In the genomic region with DNA sequence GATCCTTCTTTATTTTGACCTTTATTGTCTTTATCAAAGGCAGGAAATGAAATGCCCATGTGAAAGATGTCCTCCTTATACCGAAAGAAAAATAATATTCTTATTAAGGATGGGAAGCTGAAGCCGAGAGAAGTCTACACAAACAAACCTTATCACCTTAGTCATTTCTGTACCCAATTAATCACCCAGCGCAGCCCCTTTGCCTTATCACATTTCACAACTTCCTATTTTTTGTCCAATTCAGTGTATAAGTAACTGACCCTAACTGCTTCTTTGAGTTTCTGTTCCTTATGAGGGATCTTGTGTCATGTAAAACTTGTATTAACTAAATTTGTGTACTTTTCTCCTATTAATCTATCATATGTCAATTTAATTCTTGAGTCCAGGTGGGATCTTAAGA, we compare ENCODE assay signal across 20 cellular contexts. TPM values are rescaled to one million over a fixed set of nuclear protein-coding genes. Genes with fewer than 3 reads are reported as not detected.
DNase-seq lines count a peak whose midpoint lies in the region; ATAC-seq lines count a peak whose summit lies in the region.
"Had no signal": no experiment of that assay in that cellular context is flagged by ENCODE, and none has a peak within 500 bp of the region (broad histone marks: within the 10 kb centered on the region; RNA-seq: fewer than 3 reads in every experiment).

No MANE protein-coding gene starts in this region.

- H3K9me3 ChIP-seq in right cardiac atrium (ENCODE audit: control insufficient read depth, low read length) = no peaks in the 10 kb centered on the region
- H3K9me3 ChIP-seq: heart left ventricle had no signal

- H3K9me3 Mint-ChIP-seq in naive B cell = peaks cover 0 to 2% (median 0%) of the 10 kb centered on the region in 7 donors
- H3K9me3 Mint-ChIP-seq: activated CD8-positive, alpha-beta T cell treated with anti-CD3 and anti-CD28 coated beads for 36 hours; activated T-helper 1 cell treated with anti-CD3 and anti-CD28 coated beads, Interleukin-12 subunit alpha, Interleukin-12 subunit beta, Interleukin-2, Interleukin-4 antibody, amounts not matched to agents 30 ng/mL and 10 ng/mL and 1 ng/mL, durations not matched to agents 14 hours and 24 hours and 36 hours had no signal

- H3K27me3 ChIP-seq in right cardiac atrium (ENCODE audit: control insufficient read depth, insufficient read depth) = no peaks in the 10 kb centered on the region
- H3K27me3 ChIP-seq: cardiac muscle cell, neural progenitor cell had no signal

- no peak overlapping the region for H3K4me3 Mint-ChIP-seq in naive B cell
- H3K4me3 Mint-ChIP-seq: activated CD8-positive, alpha-beta T cell treated with anti-CD3 and anti-CD28 coated beads for 36 hours; activated T-helper 1 cell treated with anti-CD3 and anti-CD28 coated beads, Interleukin-12 subunit alpha, Interleukin-12 subunit beta, Interleukin-2, Interleukin-4 antibody, amounts not matched to agents 30 ng/mL and 10 ng/mL and 1 ng/mL, durations not matched to agents 14 hours and 24 hours and 36 hours; neural progenitor cell had no signal

- H3K27ac Mint-ChIP-seq in naive B cell = peak overlapping the region in 1 of 6 donors; percentile 51
- H3K27ac Mint-ChIP-seq: activated CD8-positive, alpha-beta T cell treated with anti-CD3 and anti-CD28 coated beads for 36 hours; activated T-helper 1 cell treated with anti-CD3 and anti-CD28 coated beads, Interleukin-12 subunit alpha, Interleukin-12 subunit beta, Interleukin-2, Interleukin-4 antibody, amounts not matched to agents 30 ng/mL and 10 ng/mL and 1 ng/mL, durations not matched to agents 14 hours and 24 hours and 36 hours; neural progenitor cell had no signal

- peaks cover 20 to 33% (median 29%) of the 10 kb centered on the region in 3 donors for H3K27me3 Mint-ChIP-seq in naive B cell

- intact Hi-C loops in right cardiac atrium (cut with DNase I) = no loop called here

- peak; percentile 51 for ATAC-seq in HG03175 (IDR thresholded peaks at IDR 0.05; ENCODE audit: unreplicated experiment)
- peak; percentile 91 to 93 for ATAC-seq in naive B cell (ENCODE audit: low read depth in 2 of 2)
- ATAC-seq in GM19035 (IDR thresholded peaks at IDR 0.05; ENCODE audit: unreplicated experiment) = no peak
- ATAC-seq in right cardiac atrium = no peak
- ATAC-seq in GM19395 (IDR thresholded peaks at IDR 0.05; ENCODE audit: unreplicated experiment) = no peak
- ATAC-seq: activated CD8-positive, alpha-beta T cell treated with anti-CD3 and anti-CD28 coated beads for 36 hours; heart left ventricle; PC-3 had no signal

- H3K4me1 ChIP-seq in right cardiac atrium (ENCODE audit: control insufficient read depth, insufficient read depth, low read length) = no peaks in the 10 kb centered on the region

- no peak overlapping the region for H3K4me3 ChIP-seq in right cardiac atrium (ENCODE audit: low read length)
- H3K4me3 ChIP-seq: cardiac muscle cell, heart left ventricle, neural progenitor cell, SK-N-MC had no signal

- DNase-seq in SIG-M5 (lab: John Stamatoyannopoulos, UW) = peak; percentile 84
- peak; percentile 26 for DNase-seq in naive B cell
- DNase-seq in right cardiac atrium = no peak
- DNase-seq: activated CD8-positive, alpha-beta T cell treated with anti-CD3 and anti-CD28 coated beads for 36 hours; DMS 273 treated with DMSO at 0.1 percent for 48 hours; heart left ventricle; islet precursor cell; mesendoderm; NCI-H1930; NCI-H510A; PC-3; retina had no signal

- no peak overlapping the region for H3K27ac ChIP-seq in right cardiac atrium (ENCODE audit: low read length)
- H3K27ac ChIP-seq: cardiac muscle cell, heart left ventricle, neural progenitor cell, SK-N-MC had no signal

- WGBS in right cardiac atrium = 35% methylated on average over 3 of the region's 3 CpGs

- H3K36me3 Mint-ChIP-seq in naive B cell = no peaks in the 10 kb centered on the region
- H3K36me3 Mint-ChIP-seq: neural progenitor cell had no signal

- peaks cover 16 to 24% (median 22%) of the 10 kb centered on the region in 3 donors for H3K4me1 Mint-ChIP-seq in naive B cell

RNA-seq across cellular contexts. Expression of a gene that starts 16.4 kb away (rescaled TPM):
- polyA plus RNA-seq in naive B cell (ENCODE audit: low read depth in 6 of 6) (not detected), right cardiac atrium (0.20 TPM)
- total RNA-seq in right cardiac atrium = under 1 TPM in 3 of 4 donors, not detected in 1; 0.56 to 0.69 (median 0.61) TPM
- total RNA-seq: activated CD8-positive, alpha-beta T cell treated with anti-CD3 and anti-CD28 coated beads for 36 hours; activated T-helper 1 cell treated with anti-CD3 and anti-CD28 coated beads, Interleukin-12 subunit alpha, Interleukin-12 subunit beta, Interleukin-2, Interleukin-4 antibody, amounts not matched to agents 30 ng/mL and 10 ng/mL and 1 ng/mL, durations not matched to agents 14 hours and 24 hours and 36 hours; cardiac muscle cell; LHCN-M2; PC-3 had no signal
- polyA plus RNA-seq: cardiac muscle cell had no signal

RNA-seq across cellular contexts. Expression of a gene that starts 29.9 kb away (rescaled TPM):
- not detected for polyA plus RNA-seq in naive B cell (ENCODE audit: low read depth in 6 of 6)
- total RNA-seq in right cardiac atrium = 10 to 100 TPM in 1 of 4 donors, 1 to 10 TPM in 2, under 1 TPM in 1; 0.74 to 12.3 (median 1.5) TPM
- polyA plus RNA-seq in right cardiac atrium = 0.20 TPM
- total RNA-seq: activated CD8-positive, alpha-beta T cell treated with anti-CD3 and anti-CD28 coated beads for 36 hours; activated T-helper 1 cell treated with anti-CD3 and anti-CD28 coated beads, Interleukin-12 subunit alpha, Interleukin-12 subunit beta, Interleukin-2, Interleukin-4 antibody, amounts not matched to agents 30 ng/mL and 10 ng/mL and 1 ng/mL, durations not matched to agents 14 hours and 24 hours and 36 hours; cardiac muscle cell; LHCN-M2; PC-3 had no signal
- polyA plus RNA-seq: cardiac muscle cell had no signal

RNA-seq across cellular contexts. Expression of a gene that starts 32.8 kb away (rescaled TPM):
- not detected for polyA plus RNA-seq in naive B cell (ENCODE audit: low read depth in 6 of 6)
- not detected for total RNA-seq in right cardiac atrium
- not detected for polyA plus RNA-seq in right cardiac atrium
- total RNA-seq: activated CD8-positive, alpha-beta T cell treated with anti-CD3 and anti-CD28 coated beads for 36 hours; activated T-helper 1 cell treated with anti-CD3 and anti-CD28 coated beads, Interleukin-12 subunit alpha, Interleukin-12 subunit beta, Interleukin-2, Interleukin-4 antibody, amounts not matched to agents 30 ng/mL and 10 ng/mL and 1 ng/mL, durations not matched to agents 14 hours and 24 hours and 36 hours; cardiac muscle cell; heart left ventricle; LHCN-M2; PC-3 had no signal
- polyA plus RNA-seq: cardiac muscle cell, heart left ventricle had no signal

RNA-seq across cellular contexts. Expression of a gene that starts 47.6 kb away (rescaled TPM):
- not detected for polyA plus RNA-seq in naive B cell (ENCODE audit: low read depth in 6 of 6)
- 10 to 100 TPM in 3 of 4 donors, 1 to 10 TPM in 1; 5.1 to 28.2 (median 25.0) TPM for total RNA-seq in right cardiac atrium
- 114 TPM for polyA plus RNA-seq in right cardiac atrium
- total RNA-seq: activated CD8-positive, alpha-beta T cell treated with anti-CD3 and anti-CD28 coated beads for 36 hours; activated T-helper 1 cell treated with anti-CD3 and anti-CD28 coated beads, Interleukin-12 subunit alpha, Interleukin-12 subunit beta, Interleukin-2, Interleukin-4 antibody, amounts not matched to agents 30 ng/mL and 10 ng/mL and 1 ng/mL, durations not matched to agents 14 hours and 24 hours and 36 hours; cardiac muscle cell; LHCN-M2; PC-3 had no signal
- polyA plus RNA-seq: cardiac muscle cell had no signal

RNA-seq across cellular contexts. Expression of a gene that starts 52.8 kb away (rescaled TPM):
- polyA plus RNA-seq in naive B cell (ENCODE audit: low read depth in 6 of 6) (not detected), right cardiac atrium (0.29 TPM)
- total RNA-seq in right cardiac atrium = under 1 TPM in 1 of 4 donors, not detected in 3; 0.15 TPM
- total RNA-seq: activated CD8-positive, alpha-beta T cell treated with anti-CD3 and anti-CD28 coated beads for 36 hours; activated T-helper 1 cell treated with anti-CD3 and anti-CD28 coated beads, Interleukin-12 subunit alpha, Interleukin-12 subunit beta, Interleukin-2, Interleukin-4 antibody, amounts not matched to agents 30 ng/mL and 10 ng/mL and 1 ng/mL, durations not matched to agents 14 hours and 24 hours and 36 hours; cardiac muscle cell; LHCN-M2; PC-3 had no signal
- polyA plus RNA-seq: cardiac muscle cell, heart left ventricle had no signal

Comparison
In these comparisons a context has a peak if more than half of its experiments do, and no peak if none do; other contexts are left out.
1. ATAC-seq: peak in HG03175 (single experiment) and naive B cell (2 of 2); none in GM19035 (single experiment), right cardiac atrium (0 of 2) and GM19395 (single experiment).
2. DNase-seq: peak in SIG-M5 (single experiment) and naive B cell (single experiment); none in right cardiac atrium (0 of 3).